21 cellular contexts compared by ENCODE assay signal in the genomic region with DNA sequence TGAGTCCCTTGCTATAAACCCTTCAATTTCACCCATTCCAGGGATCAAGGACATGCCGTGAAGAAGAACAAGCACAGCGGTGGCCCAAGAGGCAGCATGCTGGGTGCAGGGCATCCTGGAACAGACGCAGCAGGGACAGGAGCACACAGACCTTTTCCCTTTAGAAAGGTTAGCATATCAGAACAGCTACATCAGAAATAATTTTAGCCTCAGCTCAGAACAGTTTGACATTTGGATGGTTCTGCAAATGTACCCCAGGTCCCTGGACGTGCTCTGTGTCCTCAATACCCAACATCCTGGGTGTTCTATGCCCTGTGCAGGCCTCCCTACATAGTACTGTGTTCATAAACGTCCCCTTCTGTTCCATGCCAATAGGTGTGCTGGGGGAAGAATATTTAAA.
DNase-seq lines count a peak whose midpoint lies in the region; ATAC-seq, FAIRE-seq and TF ChIP-seq lines count a peak whose summit lies in the region.
"Had no signal": no experiment of that assay in that cellular context is flagged by ENCODE, and none has a peak within 500 bp of the region (broad histone marks: within the 10 kb centered on the region; RNA-seq: fewer than 3 reads in every experiment).

No MANE protein-coding gene starts in this region.

- no peak overlapping the region for H3K27ac Mint-ChIP-seq in activated CD4-positive, alpha-beta T cell treated with anti-CD3 and anti-CD28 coated beads, Interleukin-2, amount 10 ng/mL, durations not matched to agents 24 days and 14 days
- H3K27ac Mint-ChIP-seq in activated CD4-positive, alpha-beta T cell treated with anti-CD3 and anti-CD28 coated beads for 36 hours: no peak overlapping the region
- H3K27ac Mint-ChIP-seq: CD4-positive, alpha-beta T cell; GM23338 had no signal

- TF ChIP-seq CTCF in heart right ventricle (IDR thresholded peaks at IDR 0.05) (no peak), right atrium auricular region (IDR thresholded peaks at IDR 0.05) (no peak)

- H3K36me3 Mint-ChIP-seq in activated CD4-positive, alpha-beta T cell treated with anti-CD3 and anti-CD28 coated beads, Interleukin-2, amount 10 ng/mL, durations not matched to agents 24 days and 14 days (ENCODE audit: low read depth): peaks cover 5% of the 10 kb centered on the region
- H3K36me3 Mint-ChIP-seq in activated CD4-positive, alpha-beta T cell treated with anti-CD3 and anti-CD28 coated beads for 36 hours (ENCODE audit: low read depth): no peaks in the 10 kb centered on the region

- intact Hi-C loops in activated CD4-positive, alpha-beta T cell treated with anti-CD3 and anti-CD28 coated beads, Interleukin-2, amount 10 ng/mL, durations not matched to agents 24 days and 14 days (cut with micrococcal nuclease): no loop called here
- intact Hi-C loops in activated CD4-positive, alpha-beta T cell treated with anti-CD3 and anti-CD28 coated beads for 36 hours (cut with DNase I, micrococcal nuclease): no loop called here
- intact Hi-C loops in heart right ventricle (cut with DNase I): no loop called here

- H3K4me3 ChIP-seq in heart right ventricle: no peak overlapping the region
- H3K4me3 ChIP-seq in right atrium auricular region: no peak overlapping the region
- H3K4me3 ChIP-seq: A549, GM23338 had no signal

- H3K4me1 ChIP-seq in heart right ventricle (peaks cover 0 to 47% (median 5%) of the 10 kb centered on the region in 9 donors), right atrium auricular region (peaks cover 0 to 18% of the 10 kb centered on the region in 2 donors)
- H3K4me1 ChIP-seq: A549 had no signal

- H3K36me3 ChIP-seq in heart right ventricle: peaks cover 0 to 82% (median 2%) of the 10 kb centered on the region in 9 donors
- H3K36me3 ChIP-seq in right atrium auricular region: peaks cover 36% of the 10 kb centered on the region

- H3K4me1 Mint-ChIP-seq in activated CD4-positive, alpha-beta T cell treated with anti-CD3 and anti-CD28 coated beads, Interleukin-2, amount 10 ng/mL, durations not matched to agents 24 days and 14 days: peaks cover 2% of the 10 kb centered on the region
- H3K4me1 Mint-ChIP-seq in activated CD4-positive, alpha-beta T cell treated with anti-CD3 and anti-CD28 coated beads for 36 hours: no peaks in the 10 kb centered on the region
- H3K4me1 Mint-ChIP-seq: GM23338 had no signal

- peak overlapping the region in 9 of 10 donors; percentile 36 to 85 (median 64) for H3K27ac ChIP-seq in heart right ventricle
- H3K27ac ChIP-seq in right atrium auricular region: peak overlapping the region; percentile 9 to 74
- H3K27ac ChIP-seq: 22Rv1, A549, C4-2B had no signal

- H3K4me3 Mint-ChIP-seq in activated CD4-positive, alpha-beta T cell treated with anti-CD3 and anti-CD28 coated beads, Interleukin-2, amount 10 ng/mL, durations not matched to agents 24 days and 14 days: no peak overlapping the region
- H3K4me3 Mint-ChIP-seq in activated CD4-positive, alpha-beta T cell treated with anti-CD3 and anti-CD28 coated beads for 36 hours: no peak overlapping the region
- H3K4me3 Mint-ChIP-seq: CD4-positive, alpha-beta T cell; GM23338 had no signal

- H3K9me3 ChIP-seq in heart right ventricle (peaks cover 0 to 6% (median 0%) of the 10 kb centered on the region in 11 donors), right atrium auricular region (no peaks in the 10 kb centered on the region)
- H3K9me3 ChIP-seq: A549, Caco-2 had no signal

- peaks cover 6% of the 10 kb centered on the region for H3K27me3 Mint-ChIP-seq in activated CD4-positive, alpha-beta T cell treated with anti-CD3 and anti-CD28 coated beads, Interleukin-2, amount 10 ng/mL, durations not matched to agents 24 days and 14 days
- no peaks in the 10 kb centered on the region for H3K27me3 Mint-ChIP-seq in activated CD4-positive, alpha-beta T cell treated with anti-CD3 and anti-CD28 coated beads for 36 hours
- H3K27me3 Mint-ChIP-seq: CD4-positive, alpha-beta T cell had no signal

- POLR2A ChIA-PET in activated CD4-positive, alpha-beta T cell treated with anti-CD3 and anti-CD28 coated beads for 36 hours (lab: Charles Lee): no interaction called here

- H3K9me3 Mint-ChIP-seq in activated CD4-positive, alpha-beta T cell treated with anti-CD3 and anti-CD28 coated beads, Interleukin-2, amount 10 ng/mL, durations not matched to agents 24 days and 14 days: peaks cover 9% of the 10 kb centered on the region
- H3K9me3 Mint-ChIP-seq in activated CD4-positive, alpha-beta T cell treated with anti-CD3 and anti-CD28 coated beads for 36 hours (ENCODE audit: low read depth): peaks cover 5% of the 10 kb centered on the region

- DNase-seq in activated CD4-positive, alpha-beta T cell treated with anti-CD3 and anti-CD28 coated beads, Interleukin-2, amount 10 ng/mL, durations not matched to agents 24 days and 14 days: peak; percentile 28
- DNase-seq in activated CD4-positive, alpha-beta T cell treated with anti-CD3 and anti-CD28 coated beads for 36 hours: no peak
- DNase-seq in heart right ventricle (no peak), right atrium auricular region (ENCODE audit: low spot score) (no peak), urothelium cell line (ENCODE audit: low spot score) (no peak), NOMO-1 treated with dmso at 0.1 percent for 144 hours (lab: John Stamatoyannopoulos, UW; ENCODE audit: unreplicated experiment) (no peak), NCI-H82 (lab: John Stamatoyannopoulos, UW) (no peak)
- no peak for DNase-seq in stimulated activated naive CD4-positive, alpha-beta T cell (lab: John Stamatoyannopoulos, UW)
- DNase-seq: AML-193; Caco-2; CD4-positive, alpha-beta T cell; HCEC 1CT had no signal

- CTCF ChIA-PET in activated CD4-positive, alpha-beta T cell treated with anti-CD3 and anti-CD28 coated beads for 36 hours (lab: Charles Lee): interaction anchor here (1.1 to 2.4 kb wide), 5 partner anchors 8 to 203 kb away, joined by 5 to 9 read pairs (median 7); no protein-coding TSS in a partner anchor

- H3K27me3 ChIP-seq in heart right ventricle: no peaks in the 10 kb centered on the region
- no peaks in the 10 kb centered on the region for H3K27me3 ChIP-seq in right atrium auricular region

- no peak for ATAC-seq in activated CD4-positive, alpha-beta T cell treated with anti-CD3 and anti-CD28 coated beads for 36 hours
- ATAC-seq in heart right ventricle: peak; percentile 30 to 93 (median 84)
- ATAC-seq: A549, GM23338 had no signal

- WGBS in heart right ventricle, 2 donors: 49 to 67% methylated on average over 5 of the region's 5 CpGs

- peak; percentile 69 for FAIRE-seq in urothelium cell line (lab: Jason Lieb, UNC)
- FAIRE-seq: A549, D721Med, G401.6, GM12891, H54, HTR-8/SVneo had no signal
